23 cellular contexts compared by ENCODE assay signal in genomic region chr5:60185230-60186104, GRCh38.
DNase-seq lines count a peak whose midpoint lies in the region; ATAC-seq and TF ChIP-seq lines count a peak whose summit lies in the region.
"Had no signal": no experiment of that assay in that cellular context is flagged by ENCODE, and none has a peak within 500 bp of the region (broad histone marks: within the 10 kb centered on the region; RNA-seq: fewer than 3 reads in every experiment).

No MANE protein-coding gene starts in this region.

- no peak overlapping the region for H3K4me3 Mint-ChIP-seq in effector memory CD8-positive, alpha-beta T cell
- H3K4me3 Mint-ChIP-seq: activated CD4-positive, alpha-beta T cell treated with anti-CD3 and anti-CD28 coated beads, Interleukin-2, amount 10 ng/mL, durations not matched to agents 7 days and 5 days; CD14-positive monocyte; mesothelial cell of epicardium; neural crest cell; stimulated activated effector memory CD8-positive, alpha-beta T cell treated with anti-CD3 and anti-CD28 coated beads, Interleukin-12 subunit alpha, Interleukin-12 subunit beta, amount 100 ng/mL, for 72 hours had no signal

- H3K9me3 Mint-ChIP-seq in effector memory CD8-positive, alpha-beta T cell: peaks cover 2 to 8% of the 10 kb centered on the region in 2 donors
- H3K9me3 Mint-ChIP-seq: activated CD4-positive, alpha-beta T cell treated with anti-CD3 and anti-CD28 coated beads, Interleukin-2, amount 10 ng/mL, durations not matched to agents 7 days and 5 days; neural crest cell had no signal

- peak; percentile 1 for DNase-seq in mammary epithelial cell
- DNase-seq in breast epithelium (ENCODE audit: low spot score in 2 of 2): no peak
- peak; percentile 88 for DNase-seq in SK-MEL-5 (ENCODE audit: low read depth, low spot score)
- DNase-seq in hepatocyte (ENCODE audit: low spot score): no peak
- DNase-seq in effector memory CD8-positive, alpha-beta T cell: no peak
- DNase-seq in NCI-H82 (lab: John Stamatoyannopoulos, UW): no peak
- DNase-seq in GM19240 (ENCODE audit: insufficient read length, low spot score): no peak
- DNase-seq in HUDEP-2 (lab: John Stamatoyannopoulos, UW; ENCODE audit: unreplicated experiment in 76 of 76): no peak
- DNase-seq: 8988T; activated CD4-positive, alpha-beta T cell treated with anti-CD3 and anti-CD28 coated beads, Interleukin-2, amount 10 ng/mL, durations not matched to agents 7 days and 5 days; activated naive CD4-positive, alpha-beta T cell treated with Interleukin-2 at 50 U/mL for 16 hours; KBM-7; NCI-H1092; NCI-H2107; NCI-H526; PC-3; thyroid gland had no signal

- H3K9me3 ChIP-seq in mammary epithelial cell (replicated peaks; ENCODE audit: insufficient read depth, low read length): no peaks in the 10 kb centered on the region
- no peaks in the 10 kb centered on the region for H3K9me3 ChIP-seq in breast epithelium
- no peaks in the 10 kb centered on the region for H3K9me3 ChIP-seq in hepatocyte (ENCODE audit: low read depth)
- H3K9me3 ChIP-seq: thyroid gland had no signal

- in situ Hi-C loops in mammary epithelial cell (cut with MboI; ENCODE audit: low sequenced_read_pairs in 2 of 2) (no loop called here), SK-MEL-5 (cut with HindIII; ENCODE audit: low pct_unique_long_range_greater_than_20kb, low sequenced_read_pairs) (no loop called here)

- dilution Hi-C loops in mammary epithelial cell (cut with HindIII; ENCODE audit: low sequenced_read_pairs): no loop called here

- no peak for ATAC-seq in effector memory CD8-positive, alpha-beta T cell (replicated peaks)
- ATAC-seq: PC-3; stimulated activated effector memory CD8-positive, alpha-beta T cell treated with anti-CD3 and anti-CD28 coated beads, Interleukin-12 subunit alpha, Interleukin-12 subunit beta, amount 100 ng/mL, for 72 hours had no signal

- 55% methylated on average over 8 of the region's 8 CpGs for WGBS in mammary epithelial cell (ENCODE audit: low coverage, missing lambda C conversion rate)
- 64% methylated on average over 8 of the region's 8 CpGs for WGBS in hepatocyte (ENCODE audit: low lambda C conversion rate, missing lambda C conversion rate)

- TF ChIP-seq POLR2A in breast epithelium (IDR thresholded peaks at IDR 0.05): no peak

- H2AFZ ChIP-seq in mammary epithelial cell (ENCODE audit: low read depth, low read length) (no peak overlapping the region), hepatocyte (no peak overlapping the region)

- no peaks in the 10 kb centered on the region for H3K27me3 Mint-ChIP-seq in effector memory CD8-positive, alpha-beta T cell
- H3K27me3 Mint-ChIP-seq: activated CD4-positive, alpha-beta T cell treated with anti-CD3 and anti-CD28 coated beads, Interleukin-2, amount 10 ng/mL, durations not matched to agents 7 days and 5 days had no signal

- H3K4me1 ChIP-seq in mammary epithelial cell (ENCODE audit: insufficient read depth, low read length) (no peaks in the 10 kb centered on the region), breast epithelium (no peaks in the 10 kb centered on the region), hepatocyte (ENCODE audit: insufficient read depth) (no peaks in the 10 kb centered on the region)
- H3K4me1 ChIP-seq: thyroid gland had no signal

- TF ChIP-seq CTCF in mammary epithelial cell (conservative IDR thresholded peaks at IDR 0.05 in 1 of 2, IDR thresholded peaks at IDR 0.05 in 1 of 2; ENCODE audit: extremely low read depth in 1 of 2, insufficient read depth in 1 of 2, low read depth in 1 of 2, low read length in 2 of 2) (no peak), breast epithelium (IDR thresholded peaks at IDR 0.05) (no peak), hepatocyte (IDR thresholded peaks at IDR 0.05; ENCODE audit: poor library complexity) (no peak)

- H3K4me2 ChIP-seq in mammary epithelial cell (ENCODE audit: insufficient read depth, low read depth, low read length) (no peak overlapping the region), hepatocyte (peak overlapping the region; percentile 34)

- intact Hi-C loops in mammary epithelial cell (cut with micrococcal nuclease) (no loop called here), breast epithelium (cut with DNase I; ENCODE audit: low total_unique reads) (loop anchor here (5.0 kb wide), 1 partner anchor 497 kb away; no protein-coding TSS in a partner anchor)

- H3K79me2 ChIP-seq in mammary epithelial cell (ENCODE audit: insufficient read depth, low read length) (no peaks in the 10 kb centered on the region), hepatocyte (no peaks in the 10 kb centered on the region)

- H3K27me3 ChIP-seq in mammary epithelial cell (ENCODE audit: insufficient read depth, low read length) (peaks cover 14% of the 10 kb centered on the region), breast epithelium (no peaks in the 10 kb centered on the region), hepatocyte (no peaks in the 10 kb centered on the region)
- H3K27me3 ChIP-seq: thyroid gland had no signal

- no peaks in the 10 kb centered on the region for H3K4me1 Mint-ChIP-seq in effector memory CD8-positive, alpha-beta T cell (ENCODE audit: low read depth in 2 of 2)
- H3K4me1 Mint-ChIP-seq: activated CD4-positive, alpha-beta T cell treated with anti-CD3 and anti-CD28 coated beads, Interleukin-2, amount 10 ng/mL, durations not matched to agents 7 days and 5 days; neural crest cell; stimulated activated effector memory CD8-positive, alpha-beta T cell treated with anti-CD3 and anti-CD28 coated beads, Interleukin-12 subunit alpha, Interleukin-12 subunit beta, amount 100 ng/mL, for 72 hours had no signal

- H3K27ac ChIP-seq in mammary epithelial cell (ENCODE audit: insufficient read depth, low read depth, low read length) (no peak overlapping the region), breast epithelium (no peak overlapping the region), hepatocyte (no peak overlapping the region)
- H3K27ac ChIP-seq: coronary artery, epithelial cell of prostate, thyroid gland had no signal

- H4K20me1 ChIP-seq in mammary epithelial cell (ENCODE audit: insufficient read depth, low read length) (no peaks in the 10 kb centered on the region), hepatocyte (ENCODE audit: insufficient read depth, poor library complexity, severe bottlenecking) (no peaks in the 10 kb centered on the region)

- CTCF ChIA-PET in mammary epithelial cell (lab: Charles Lee; ENCODE audit: low non-redundant PET): no interaction called here

- no peaks in the 10 kb centered on the region for H3K36me3 Mint-ChIP-seq in effector memory CD8-positive, alpha-beta T cell (ENCODE audit: insufficient read depth)
- H3K36me3 Mint-ChIP-seq: stimulated activated effector memory CD8-positive, alpha-beta T cell treated with anti-CD3 and anti-CD28 coated beads, Interleukin-12 subunit alpha, Interleukin-12 subunit beta, amount 100 ng/mL, for 72 hours had no signal

- H3K4me3 ChIP-seq in mammary epithelial cell (replicated peaks in 1 of 3; ENCODE audit: insufficient read depth in 1 of 3, low read depth in 2 of 3, low read length in 3 of 3) (no peak overlapping the region), breast epithelium (no peak overlapping the region), hepatocyte (no peak overlapping the region)
- H3K4me3 ChIP-seq: coronary artery, thyroid gland had no signal

- H3K9me2 ChIP-seq in hepatocyte (replicated peaks; ENCODE audit: insufficient read depth): no peaks in the 10 kb centered on the region

- no peak overlapping the region for H3K9ac ChIP-seq in mammary epithelial cell (ENCODE audit: insufficient read depth, low read length)

- no TSS peak for BruUV-seq in mammary epithelial cell (replicated peaks; lab: Mats Ljungman, UMichigan)

- no peaks in the 10 kb centered on the region for H3K36me3 ChIP-seq in mammary epithelial cell (ENCODE audit: insufficient read depth, low read length)
- no peaks in the 10 kb centered on the region for H3K36me3 ChIP-seq in breast epithelium
- no peaks in the 10 kb centered on the region for H3K36me3 ChIP-seq in hepatocyte (replicated peaks; ENCODE audit: insufficient read depth, low read depth)
- H3K36me3 ChIP-seq: thyroid gland had no signal

- H3K27ac Mint-ChIP-seq in effector memory CD8-positive, alpha-beta T cell: no peak overlapping the region
- H3K27ac Mint-ChIP-seq: activated CD4-positive, alpha-beta T cell treated with anti-CD3 and anti-CD28 coated beads, Interleukin-2, amount 10 ng/mL, durations not matched to agents 7 days and 5 days; CD14-positive monocyte; stimulated activated effector memory CD8-positive, alpha-beta T cell treated with anti-CD3 and anti-CD28 coated beads, Interleukin-12 subunit alpha, Interleukin-12 subunit beta, amount 100 ng/mL, for 72 hours had no signal

Comparison
In these comparisons a context has a peak if more than half of its experiments do, and no peak if none do; other contexts are left out.
1. DNase-seq: peak in mammary epithelial cell (single experiment) and SK-MEL-5 (single experiment); none in breast epithelium (0 of 2), hepatocyte (single experiment), effector memory CD8-positive, alpha-beta T cell (0 of 3), NCI-H82 (single experiment), GM19240 (single experiment) and HUDEP-2 (0 of 76).